Comparison of ENCODE assay signal across 32 cellular contexts in the genomic region with DNA sequence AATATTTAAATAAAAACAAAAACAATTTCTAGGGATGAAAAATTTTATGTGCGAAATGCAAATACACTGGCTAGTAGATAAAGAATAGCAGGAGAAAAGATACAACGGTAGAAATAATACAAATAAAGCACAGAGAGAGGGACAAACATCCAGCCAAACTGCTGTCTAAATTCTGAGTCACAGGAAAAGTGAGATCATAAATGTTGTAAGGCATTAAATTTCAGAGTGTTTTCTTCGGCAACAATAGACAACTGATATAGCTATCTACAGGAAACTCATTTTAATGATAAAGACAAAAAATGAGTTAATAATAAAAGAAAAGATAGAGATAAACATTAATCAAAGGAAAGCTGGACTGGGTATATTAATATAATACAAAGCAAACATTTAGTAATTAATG.
DNase-seq lines count a peak whose midpoint lies in the region; ATAC-seq, FAIRE-seq and TF ChIP-seq lines count a peak whose summit lies in the region.
"Had no signal": no experiment of that assay in that cellular context is flagged by ENCODE, and none has a peak within 500 bp of the region (broad histone marks: within the 10 kb centered on the region; RNA-seq: fewer than 3 reads in every experiment).

No MANE protein-coding gene starts in this region.

- FAIRE-seq in bronchial epithelial cell (lab: Jason Lieb, UNC) = no peak
- FAIRE-seq: K562 had no signal

- H3K4me3 ChIP-seq in bronchial epithelial cell (ENCODE audit: low read depth, low read length) = no peak overlapping the region
- H3K4me3 ChIP-seq: BLaER1, esophagus muscularis mucosa, gastroesophageal sphincter, hepatocyte, K562, lower lobe of right lung, PC-9 had no signal

- no peak for TF ChIP-seq CTCF in bronchial epithelial cell (IDR thresholded peaks at IDR 0.05; ENCODE audit: insufficient read depth, low read length, severe bottlenecking)

- H3K36me3 ChIP-seq in bronchial epithelial cell (ENCODE audit: control insufficient read depth, insufficient read depth, low read length) = no peaks in the 10 kb centered on the region
- H3K36me3 ChIP-seq: BLaER1, esophagus muscularis mucosa, gastroesophageal sphincter, lower lobe of right lung had no signal

- H3K27me3 ChIP-seq in bronchial epithelial cell (ENCODE audit: control insufficient read depth, insufficient read depth, low read length) = no peaks in the 10 kb centered on the region
- H3K27me3 ChIP-seq: BLaER1, esophagus muscularis mucosa, gastroesophageal sphincter, hepatocyte had no signal

- DNase-seq in COLO829 (ENCODE audit: low spot score) = peak; percentile 8
- DNase-seq in LHCN-M2 (ENCODE audit: low read depth) = peak; percentile 65
- peak; percentile 75 for DNase-seq in bronchial epithelial cell (ENCODE audit: low read depth)
- DNase-seq in glomerular endothelial cell (ENCODE audit: extremely low read depth, low read depth, low spot score) = peak; percentile 56
- DNase-seq in superior temporal gyrus (ENCODE audit: extremely low spot score) = no peak
- DNase-seq: activated CD8-positive, alpha-beta T cell treated with anti-CD3 and anti-CD28 coated beads, Interleukin-2, amount 10 ng/mL, durations not matched to agents 7 days and 5 days; activated naive CD4-positive, alpha-beta T cell treated with anti-CD3 and anti-CD28 coated beads, Interleukin-2, amount 50 U/mL, for 16 hours; Caco-2; caudate nucleus; cortex of kidney; DMS79; effector memory CD8-positive, alpha-beta T cell; GF-D8; lower lobe of right lung; MM.1S; natural killer cell; NCI-H1417; NCI-H2029 treated with DMSO at 0.1 percent for 48 hours; NCI-H526; NK-92 treated with Interleukin-12 subunit alpha and Interleukin-12 subunit beta, amount 100 ng/mL, for 24 hours; PC-9; SHP77; stimulated activated CD4-positive, alpha-beta T cell treated with anti-CD3 and anti-CD28 coated beads, Interleukin-4, amount 100 ng/mL, for 24 hours; trophoblast cell had no signal

- ATAC-seq in GM18858 (IDR thresholded peaks at IDR 0.05; ENCODE audit: unreplicated experiment) = no peak
- no peak for ATAC-seq in esophagus mucosa
- ATAC-seq in GM21381 (IDR thresholded peaks at IDR 0.05; ENCODE audit: unreplicated experiment) = no peak
- ATAC-seq: activated CD8-positive, alpha-beta T cell treated with anti-CD3 and anti-CD28 coated beads, Interleukin-2, amount 10 ng/mL, durations not matched to agents 7 days and 5 days; effector memory CD8-positive, alpha-beta T cell; gastroesophageal sphincter; K562; lower lobe of right lung; natural killer cell had no signal
